35 cellular contexts compared by ENCODE assay signal in the genomic region with DNA sequence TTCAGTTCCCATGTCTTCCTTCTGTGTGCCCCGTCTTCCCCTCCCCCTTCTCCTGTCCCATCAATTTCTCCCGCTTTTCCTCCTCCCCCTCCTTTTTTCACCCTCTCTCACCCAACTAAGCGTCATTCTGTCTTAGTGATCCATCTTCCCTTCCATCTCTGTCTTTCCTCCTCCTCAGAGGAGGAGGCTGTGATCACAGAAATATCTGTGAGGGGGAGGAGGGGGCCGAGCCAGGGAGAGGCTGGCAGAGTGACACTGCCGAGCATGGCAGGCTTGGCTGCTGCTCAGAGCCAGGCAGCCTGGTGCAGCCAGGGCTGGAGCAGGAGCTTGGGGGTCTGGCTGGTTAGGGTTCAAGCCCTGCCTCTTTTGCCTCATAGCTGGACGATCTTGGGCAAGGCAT. TPM values are rescaled to one million over a fixed set of nuclear protein-coding genes. Genes with fewer than 3 reads are reported as not detected.
"Had no signal": no experiment of that assay in that cellular context is flagged by ENCODE, and none has a peak within 500 bp of the region (broad histone marks: within the 10 kb centered on the region; RNA-seq: fewer than 3 reads in every experiment).

No MANE protein-coding gene starts in this region.

- ATAC-seq: activated CD8-positive, alpha-beta T cell treated with anti-CD3 and anti-CD28 coated beads for 36 hours; activated naive CD4-positive, alpha-beta T cell treated with anti-CD3 and anti-CD28 coated beads, Interleukin-2, amount 50 U/mL, for 72 hours; activated T-cell treated with anti-CD3 and anti-CD28 coated beads, Interleukin-2, amount 50 U/mL, for 4 hours; activated T-cell treated with anti-CD3 and anti-CD28 coated beads, Interleukin-2, amount 50 U/mL, for 72 hours; activated T-helper 17 cell treated with anti-CD3 and anti-CD28 coated beads, Interleukin-2, amount 50 U/mL, for 72 hours; body of pancreas had no signal

- H3K36me3 ChIP-seq: adrenal gland, brain microvascular endothelial cell, breast epithelium had no signal

- DNase-seq: activated B cell treated with CpG ODN at 0.5 μM for 24 hours; activated CD4-positive, alpha-beta memory T cell treated with anti-CD3 and anti-CD28 coated beads for 36 hours; activated CD4-positive, alpha-beta T cell treated with anti-CD3 and anti-CD28 coated beads for 4 hours; activated CD4-positive, alpha-beta T cell treated with anti-CD3 and anti-CD28 coated beads, Interleukin-2, amount 10 ng/mL, durations not matched to agents 24 days and 14 days; activated CD4-positive, alpha-beta T cell treated with anti-CD3 and anti-CD28 coated beads, Interleukin-2, amount 50 U/mL, for 1 hour; activated CD4-positive, alpha-beta T cell treated with anti-CD3 and anti-CD28 coated beads, Interleukin-2, amount 50 U/mL, for 4 hours; activated CD4-positive, CD25-positive, alpha-beta regulatory T cell treated with anti-CD3 and anti-CD28 coated beads, Interleukin-2, amount 50 U/mL, for 72 hours; activated CD8-positive, alpha-beta memory T cell treated with anti-CD3 and anti-CD28 coated beads, Interleukin-2, amount 50 U/mL, for 4 hours; activated CD8-positive, alpha-beta T cell treated with anti-CD3 and anti-CD28 coated beads for 36 hours; activated effector memory CD4-positive, alpha-beta T cell treated with anti-CD3 and anti-CD28 coated beads, Interleukin-2, amount 50 U/mL, for 16 hours; activated gamma-delta T cell treated with Interleukin-2 at 50 U/mL for 16 hours; activated naive CD4-positive, alpha-beta T cell treated with anti-CD3 and anti-CD28 coated beads, Interleukin-2, amount 10 ng/mL, durations not matched to agents 7 days and 5 days; activated naive CD4-positive, alpha-beta T cell treated with Interleukin-2 at 50 U/mL for 16 hours; activated naive CD8-positive, alpha-beta T cell treated with anti-CD3 and anti-CD28 coated beads for 36 hours; activated T-cell treated with anti-CD3 and anti-CD28 coated beads for 4 hours; activated T-cell treated with anti-CD3 and anti-CD28 coated beads, Interleukin-2, amount 50 U/mL, for 1 hour; activated T-cell treated with anti-CD3 and anti-CD28 coated beads, Interleukin-2, amount 50 U/mL, for 4 hours; activated T-cell treated with anti-CD3 and anti-CD28 coated beads, Interleukin-2, amount 50 U/mL, for 72 hours; adrenal gland; amniotic stem cell; aorta; body of pancreas; brain microvascular endothelial cell; cerebellar nuclear complex; T-helper 1 cell; T-helper 2 cell; T-helper 9 cell had no signal

- H3K27ac ChIP-seq: adrenal gland, body of pancreas, brain microvascular endothelial cell, breast epithelium, VCaP had no signal

- H3K27me3 ChIP-seq: adrenal gland, body of pancreas, breast epithelium had no signal

- H3K4me1 ChIP-seq: adrenal gland, body of pancreas, breast epithelium had no signal

- H3K9me3 ChIP-seq: adrenal gland, body of pancreas, breast epithelium had no signal

- H3K4me3 ChIP-seq: adrenal gland, body of pancreas, breast epithelium had no signal

RNA-seq across cellular contexts. Expression of gene HTR6, which starts 7.6 kb away (rescaled TPM):
- total RNA-seq: activated B cell treated with CpG ODN at 0.5 μM for 24 hours; activated CD4-positive, alpha-beta T cell treated with anti-CD3 and anti-CD28 coated beads, Interleukin-2, amount 10 ng/mL, durations not matched to agents 24 days and 14 days; activated CD8-positive, alpha-beta memory T cell treated with anti-CD3 and anti-CD28 coated beads for 36 hours; activated CD8-positive, alpha-beta T cell treated with anti-CD3 and anti-CD28 coated beads for 36 hours; activated naive CD8-positive, alpha-beta T cell treated with anti-CD3 and anti-CD28 coated beads for 36 hours; activated T-helper 1 cell treated with anti-CD3 and anti-CD28 coated beads, Interleukin-12 subunit alpha, Interleukin-12 subunit beta, Interleukin-2, Interleukin-4 antibody, amounts not matched to agents 30 ng/mL and 10 ng/mL and 1 ng/mL, durations not matched to agents 14 hours and 24 hours and 36 hours; adrenal gland; body of pancreas; breast epithelium; cardiac septum; chondrocyte had no signal
